Comparison of ENCODE assay signal across 25 cellular contexts in genomic region chr7:34946486-34946885, GRCh38.
"Had no signal": no experiment of that assay in that cellular context is flagged by ENCODE, and none has a peak within 500 bp of the region (broad histone marks: within the 10 kb centered on the region; RNA-seq: fewer than 3 reads in every experiment).

No MANE protein-coding gene starts in this region.

- H3K9me3 ChIP-seq: ascending aorta, body of pancreas had no signal

- H3K27ac ChIP-seq: ascending aorta, body of pancreas, PC-9, VCaP had no signal

- FAIRE-seq: bronchial epithelial cell had no signal

- DNase-seq: activated CD4-positive, alpha-beta memory T cell treated with anti-CD3 and anti-CD28 coated beads for 36 hours; activated CD4-positive, alpha-beta T cell treated with anti-CD3 and anti-CD28 coated beads, Interleukin-2, amount 10 ng/mL, durations not matched to agents 7 days and 5 days; activated CD4-positive, CD25-positive, alpha-beta regulatory T cell; activated CD8-positive, alpha-beta memory T cell treated with anti-CD3 and anti-CD28 coated beads for 24 hours; activated effector memory CD4-positive, alpha-beta T cell treated with anti-CD3 and anti-CD28 coated beads, Interleukin-2, amount 50 U/mL, for 16 hours; activated naive CD4-positive, alpha-beta T cell treated with Interleukin-2 at 50 U/mL for 16 hours; activated naive CD8-positive, alpha-beta T cell treated with anti-CD3 and anti-CD28 coated beads, Interleukin-2, amount 50 U/mL, for 24 hours; activated T-cell treated with anti-CD3 and anti-CD28 coated beads, Interleukin-2, amount 50 U/mL, for 4 hours; amniotic stem cell; body of pancreas; KG1; NCI-H1048; NCI-H1417 treated with DMSO at 0.1 percent for 48 hours; NCI-H1694; NCI-H2029; NCI-H2107; NCI-H510A treated with DMSO at 0.1 percent for 48 hours; NCI-H69; PC-9; SIG-M5; T-helper 1 cell had no signal

- H3K27me3 ChIP-seq: ascending aorta, body of pancreas had no signal

- H3K4me3 ChIP-seq: ascending aorta, body of pancreas, PC-9 had no signal

- H3K4me2 ChIP-seq: PC-9 had no signal

- H2AFZ ChIP-seq: PC-9 had no signal

- ATAC-seq: activated naive CD4-positive, alpha-beta T cell treated with anti-CD3 and anti-CD28 coated beads, Interleukin-2, amount 50 U/mL, for 72 hours; activated naive CD8-positive, alpha-beta T cell treated with anti-CD3 and anti-CD28 coated beads, Interleukin-2, amount 50 U/mL, for 24 hours; activated T-cell treated with anti-CD3 and anti-CD28 coated beads, Interleukin-2, amount 50 U/mL, for 4 hours; body of pancreas had no signal

- H3K4me1 ChIP-seq: ascending aorta, body of pancreas had no signal
